8 cellular contexts compared by ENCODE assay signal in genomic region chr9:132945186-132946130, GRCh38. TPM values are rescaled to one million over a fixed set of nuclear protein-coding genes. Genes with fewer than 3 reads are reported as not detected.
DNase-seq lines count a peak whose midpoint lies in the region; ATAC-seq, FAIRE-seq and TF ChIP-seq lines count a peak whose summit lies in the region.

No MANE protein-coding gene starts in this region.

- peak overlapping the region; percentile 69 for H3K4me3 ChIP-seq in AG10803 (ENCODE audit: low read length)
- H3K4me3 ChIP-seq in bronchial epithelial cell (ENCODE audit: low read depth, low read length) = peak overlapping the region; percentile 95
- H3K4me3 ChIP-seq in muscle layer of duodenum (ENCODE audit: low read depth in 1 of 2, low read length in 2 of 2) = peak overlapping the region; percentile 56 to 100

- H3K36me3 ChIP-seq in bronchial epithelial cell (ENCODE audit: control insufficient read depth, insufficient read depth, low read length) = no peaks in the 10 kb centered on the region
- no peaks in the 10 kb centered on the region for H3K36me3 ChIP-seq in muscle layer of duodenum (ENCODE audit: control insufficient read depth in 1 of 2, insufficient read depth in 2 of 2, low read length in 2 of 2)

- no peak for DNase-seq in AG10803 (ENCODE audit: low read depth)
- DNase-seq in bronchial epithelial cell (ENCODE audit: low read depth) = no peak
- DNase-seq in HPDE6-E6E7 (ENCODE audit: extremely low spot score) = no peak
- DNase-seq in COLO829 (ENCODE audit: low spot score) = no peak

- peak overlapping the region; percentile 54 for H3K27ac ChIP-seq in muscle layer of duodenum (ENCODE audit: low read length)

- TF ChIP-seq CTCF in AG10803 (conservative IDR thresholded peaks at IDR 0.05; ENCODE audit: low read length) (no peak), bronchial epithelial cell (IDR thresholded peaks at IDR 0.05; ENCODE audit: insufficient read depth, low read length, severe bottlenecking) (no peak)

- peak; percentile 8 for ATAC-seq in HG02970 (IDR thresholded peaks at IDR 0.05; ENCODE audit: low FRiP score, unreplicated experiment)
- no peak for ATAC-seq in HG02938 (IDR thresholded peaks at IDR 0.05; ENCODE audit: unreplicated experiment)
- no peak for ATAC-seq in GM18498 (IDR thresholded peaks at IDR 0.05; ENCODE audit: unreplicated experiment)

- H3K27me3 ChIP-seq in bronchial epithelial cell (ENCODE audit: control insufficient read depth, insufficient read depth, low read length) = no peaks in the 10 kb centered on the region
- H3K27me3 ChIP-seq in muscle layer of duodenum (ENCODE audit: low read depth, low read length) = no peaks in the 10 kb centered on the region

- no peak for FAIRE-seq in bronchial epithelial cell (lab: Jason Lieb, UNC)

- H3K4me1 ChIP-seq in muscle layer of duodenum (ENCODE audit: control insufficient read depth in 1 of 2, insufficient read depth in 2 of 2, low read length in 2 of 2) = peaks cover 17 to 22% of the 10 kb centered on the region in 2 donors

- H3K9me3 ChIP-seq in muscle layer of duodenum (ENCODE audit: control insufficient read depth in 1 of 2, low read length in 2 of 2) = no peaks in the 10 kb centered on the region

RNA-seq across cellular contexts. Expression of gene TSC1, which starts 1.0 kb away (rescaled TPM):
- 20.8 and 22.3 TPM in 2 replicates for total RNA-seq in bronchial epithelial cell

RNA-seq across cellular contexts. Expression of gene GFI1B, which starts 33.0 kb away (rescaled TPM):
- total RNA-seq in bronchial epithelial cell = not detected in 2 replicates
